22 cellular contexts compared by ENCODE assay signal in genomic region chr20:16271450-16271849, GRCh38.
"Had no signal": no experiment of that assay in that cellular context is flagged by ENCODE, and none has a peak within 500 bp of the region (broad histone marks: within the 10 kb centered on the region; RNA-seq: fewer than 3 reads in every experiment).

No MANE protein-coding gene starts in this region.

- H3K4me1 ChIP-seq: esophagus muscularis mucosa, foreskin keratinocyte, heart right ventricle, neural progenitor cell, tibial nerve had no signal

- H3K27ac ChIP-seq: esophagus muscularis mucosa, foreskin keratinocyte, heart right ventricle, neural progenitor cell, tibial nerve had no signal

- H3K4me3 ChIP-seq: esophagus muscularis mucosa, heart right ventricle, neural progenitor cell, tibial nerve had no signal

- H3K27me3 ChIP-seq: esophagus muscularis mucosa, foreskin keratinocyte, heart right ventricle, neural progenitor cell, tibial nerve had no signal

- H2AFZ ChIP-seq: neural progenitor cell had no signal

- H3K9ac ChIP-seq: neural progenitor cell had no signal

- DNase-seq: activated CD4-positive, alpha-beta T cell treated with anti-CD3 and anti-CD28 coated beads for 48 hours; activated CD4-positive, alpha-beta T cell treated with anti-CD3 and anti-CD28 coated beads, Interleukin-2, amount 50 U/mL, for 48 hours; activated CD8-positive, alpha-beta memory T cell treated with anti-CD3 and anti-CD28 coated beads for 24 hours; activated effector memory CD4-positive, alpha-beta T cell treated with anti-CD3 and anti-CD28 coated beads, Interleukin-2, amount 50 U/mL, for 16 hours; activated naive CD4-positive, alpha-beta T cell treated with anti-CD3 and anti-CD28 coated beads, Interleukin-2, amount 10 ng/mL, durations not matched to agents 7 days and 5 days; activated T-cell treated with anti-CD3 and anti-CD28 coated beads, Interleukin-2, amount 50 U/mL, for 1 hour; amygdala; central memory CD4-positive, alpha-beta T cell; foreskin keratinocyte; heart right ventricle; islet precursor cell; left cardiac atrium; midbrain; naive thymus-derived CD4-positive, alpha-beta T cell; right cardiac atrium; stimulated activated CD4-positive, alpha-beta T cell treated with anti-CD3 and anti-CD28 coated beads, Interleukin-2, amount 100 ng/mL, for 48 hours; stimulated activated naive CD4-positive, alpha-beta T cell treated with Interleukin-2 at 50 U/mL for 16 hours; T-helper 1 cell had no signal

- H3K36me3 ChIP-seq: neural progenitor cell had no signal

- H3K4me2 ChIP-seq: neural progenitor cell had no signal

- ATAC-seq: activated CD4-positive, CD25-positive, alpha-beta regulatory T cell treated with anti-CD3 and anti-CD28 coated beads, Interleukin-2, amount 50 U/mL, for 24 hours; foreskin keratinocyte; heart right ventricle; left cardiac atrium; naive thymus-derived CD4-positive, alpha-beta T cell; right cardiac atrium had no signal
